Comparison of ENCODE assay signal across 27 cellular contexts in the genomic region with DNA sequence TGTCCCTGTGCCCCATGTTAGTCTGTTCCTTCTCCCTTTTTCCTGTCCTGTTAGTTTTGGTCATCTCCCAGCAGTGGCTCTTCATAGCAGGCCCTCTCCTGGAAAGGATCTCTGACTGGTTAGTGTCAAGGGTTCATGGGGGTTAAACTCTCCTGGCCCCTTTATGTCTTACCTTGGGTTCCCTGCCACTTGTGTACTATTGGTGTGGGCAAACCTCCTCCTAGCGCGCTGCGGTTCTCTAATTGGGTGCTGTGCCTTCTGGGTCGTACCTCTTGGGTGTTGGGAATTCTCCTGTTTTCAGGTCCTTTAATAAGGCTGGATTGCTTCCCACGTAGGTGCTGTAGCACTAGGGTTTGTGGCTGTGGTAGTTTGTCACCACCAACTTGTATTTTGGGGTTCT. TPM values are rescaled to one million over a fixed set of nuclear protein-coding genes. Genes with fewer than 3 reads are reported as not detected.
A peak's percentile ranks its signal among the peaks of the same experiment; 100 is the strongest.
DNase-seq lines count a peak whose midpoint lies in the region; ATAC-seq, FAIRE-seq and TF ChIP-seq lines count a peak whose summit lies in the region.
"Had no signal": no experiment of that assay in that cellular context is flagged by ENCODE, and none has a peak within 500 bp of the region (broad histone marks: within the 10 kb centered on the region; RNA-seq: fewer than 3 reads in every experiment).

No MANE protein-coding gene starts in this region.

- peaks cover 4% of the 10 kb centered on the region for H3K36me3 Mint-ChIP-seq in CD4-positive, CD25-positive, alpha-beta regulatory T cell
- peaks cover 11% of the 10 kb centered on the region for H3K36me3 Mint-ChIP-seq in CD8-positive, alpha-beta T cell

- H3K4me3 Mint-ChIP-seq in CD4-positive, CD25-positive, alpha-beta regulatory T cell: peak overlapping the region in 1 of 4 donors; percentile 48
- no peak overlapping the region for H3K4me3 Mint-ChIP-seq in CD8-positive, alpha-beta T cell
- H3K4me3 Mint-ChIP-seq: activated naive CD4-positive, alpha-beta T cell treated with anti-CD3 and anti-CD28 coated beads for 36 hours; memory B cell; stimulated activated naive CD8-positive, alpha-beta T cell treated with anti-CD3 and anti-CD28 coated beads, Interleukin-15, Interleukin-2, amounts not matched to agents 100 ng/mL and 50 ng/mL, for 24 hours had no signal

- H3K27ac Mint-ChIP-seq in CD4-positive, CD25-positive, alpha-beta regulatory T cell: peak overlapping the region in 2 of 3 donors; percentile 15 to 52
- H3K27ac Mint-ChIP-seq in CD8-positive, alpha-beta T cell: peak overlapping the region; percentile 23
- H3K27ac Mint-ChIP-seq: activated naive CD4-positive, alpha-beta T cell treated with anti-CD3 and anti-CD28 coated beads for 36 hours; memory B cell; stimulated activated naive CD8-positive, alpha-beta T cell treated with anti-CD3 and anti-CD28 coated beads, Interleukin-15, Interleukin-2, amounts not matched to agents 100 ng/mL and 50 ng/mL, for 24 hours had no signal

- H3K4me1 Mint-ChIP-seq in CD4-positive, CD25-positive, alpha-beta regulatory T cell: peaks cover 29 to 62% (median 40%) of the 10 kb centered on the region in 4 donors
- peaks cover 38% of the 10 kb centered on the region for H3K4me1 Mint-ChIP-seq in CD8-positive, alpha-beta T cell (ENCODE audit: low read depth)

- no peaks in the 10 kb centered on the region for H3K27me3 Mint-ChIP-seq in CD4-positive, CD25-positive, alpha-beta regulatory T cell
- no peaks in the 10 kb centered on the region for H3K27me3 Mint-ChIP-seq in CD8-positive, alpha-beta T cell (ENCODE audit: low read depth)
- H3K27me3 Mint-ChIP-seq: memory B cell; stimulated activated naive CD8-positive, alpha-beta T cell treated with anti-CD3 and anti-CD28 coated beads, Interleukin-15, Interleukin-2, amounts not matched to agents 100 ng/mL and 50 ng/mL, for 24 hours had no signal

- TF ChIP-seq CTCF in CD8-positive, alpha-beta T cell (IDR thresholded peaks at IDR 0.05): no peak
- TF ChIP-seq CTCF in kidney (IDR thresholded peaks at IDR 0.05; ENCODE audit: borderline replicate concordance, extremely low read depth, insufficient read depth): no peak

- H3K36me3 ChIP-seq in CD4-positive, CD25-positive, alpha-beta regulatory T cell (ENCODE audit: control insufficient read depth, insufficient read depth, low read length): peaks cover 9% of the 10 kb centered on the region
- H3K36me3 ChIP-seq in CD8-positive, alpha-beta T cell (ENCODE audit: insufficient read depth, low read length): no peaks in the 10 kb centered on the region
- no peaks in the 10 kb centered on the region for H3K36me3 ChIP-seq in kidney (ENCODE audit: control insufficient read depth in 1 of 2, insufficient read depth in 2 of 2, low read length in 2 of 2)
- H3K36me3 ChIP-seq: thoracic aorta, uterus had no signal

- no peaks in the 10 kb centered on the region for H3K27me3 ChIP-seq in CD4-positive, CD25-positive, alpha-beta regulatory T cell (ENCODE audit: control insufficient read depth, insufficient read depth, low read length)
- no peaks in the 10 kb centered on the region for H3K27me3 ChIP-seq in CD8-positive, alpha-beta T cell (ENCODE audit: insufficient read depth, low read length)
- H3K27me3 ChIP-seq: uterus had no signal

- no peak for FAIRE-seq in kidney (lab: Jason Lieb, UNC)
- FAIRE-seq: bronchial epithelial cell, endometrium had no signal

- no peak for DNase-seq in CD4-positive, CD25-positive, alpha-beta regulatory T cell
- DNase-seq in CD8-positive, alpha-beta T cell: no peak
- peak; percentile 18 for DNase-seq in UCSD-AML1 (lab: John Stamatoyannopoulos, UW; ENCODE audit: unreplicated experiment)
- peak; percentile 41 for DNase-seq in kidney
- no peak for DNase-seq in NCI-H1105 treated with DMSO at 0.1 percent for 48 hours (lab: John Stamatoyannopoulos, UW)
- DNase-seq in NCI-H82 (lab: John Stamatoyannopoulos, UW): no peak
- DNase-seq in cerebellar nuclear complex (lab: John Stamatoyannopoulos, UW): no peak
- DNase-seq: activated CD4-positive, CD25-positive, alpha-beta regulatory T cell treated with anti-CD3 and anti-CD28 coated beads, Interleukin-2, amount 50 U/mL, for 72 hours; activated naive CD4-positive, alpha-beta T cell treated with anti-CD3 and anti-CD28 coated beads for 36 hours; activated T-cell treated with anti-CD3 and anti-CD28 coated beads, Interleukin-2, amount 50 U/mL, for 1 hour; anterior cingulate cortex; cortex of kidney; DMS153; hippocampal formation; Kasumi-1; NCI-H1694; NCI-H510A; occipital lobe; uterus had no signal

- POLR2A ChIA-PET in CD8-positive, alpha-beta T cell (lab: Charles Lee): no interaction called here

- no peaks in the 10 kb centered on the region for H3K9me3 ChIP-seq in CD4-positive, CD25-positive, alpha-beta regulatory T cell (ENCODE audit: control insufficient read depth in 2 of 2, low read length in 2 of 2)
- no peaks in the 10 kb centered on the region for H3K9me3 ChIP-seq in CD8-positive, alpha-beta T cell (ENCODE audit: low read length)
- H3K9me3 ChIP-seq in kidney (ENCODE audit: control insufficient read depth in 1 of 2, low read length in 2 of 2): no peaks in the 10 kb centered on the region
- H3K9me3 ChIP-seq: thoracic aorta, uterus had no signal

- peaks cover 4% of the 10 kb centered on the region for H3K4me1 ChIP-seq in CD4-positive, CD25-positive, alpha-beta regulatory T cell (ENCODE audit: control insufficient read depth, insufficient read depth, low read length, poor library complexity, severe bottlenecking)
- no peaks in the 10 kb centered on the region for H3K4me1 ChIP-seq in CD8-positive, alpha-beta T cell (ENCODE audit: insufficient read depth, low read length)
- H3K4me1 ChIP-seq in kidney (ENCODE audit: control insufficient read depth in 1 of 2, insufficient read depth in 1 of 2, low read depth in 1 of 2, low read length in 2 of 2): no peaks in the 10 kb centered on the region
- H3K4me1 ChIP-seq: uterus had no signal

- no peak overlapping the region for H3K4me3 ChIP-seq in CD4-positive, CD25-positive, alpha-beta regulatory T cell (ENCODE audit: low read depth, low read length)
- H3K4me3 ChIP-seq in CD8-positive, alpha-beta T cell (ENCODE audit: low read depth, low read length): no peak overlapping the region
- no peak overlapping the region for H3K4me3 ChIP-seq in kidney (ENCODE audit: low read length in 2 of 2)
- H3K4me3 ChIP-seq: thoracic aorta, uterus had no signal

- CTCF ChIA-PET in CD8-positive, alpha-beta T cell (lab: Charles Lee): interaction anchor here (1.5 kb wide), 1 partner anchor 83 kb away, joined by 4 read pairs; the partner anchor contains the start of gene C3orf33

- no peaks in the 10 kb centered on the region for H3K9me3 Mint-ChIP-seq in CD4-positive, CD25-positive, alpha-beta regulatory T cell
- H3K9me3 Mint-ChIP-seq in CD8-positive, alpha-beta T cell: no peaks in the 10 kb centered on the region
- H3K9me3 Mint-ChIP-seq: activated naive CD4-positive, alpha-beta T cell treated with anti-CD3 and anti-CD28 coated beads for 36 hours; memory B cell; stimulated activated naive CD8-positive, alpha-beta T cell treated with anti-CD3 and anti-CD28 coated beads, Interleukin-15, Interleukin-2, amounts not matched to agents 100 ng/mL and 50 ng/mL, for 24 hours had no signal

- intact Hi-C loops in CD8-positive, alpha-beta T cell (cut with DNase I, micrococcal nuclease): no loop called here
- intact Hi-C loops in kidney (cut with DNase I): no loop called here

- H3K27ac ChIP-seq in CD4-positive, CD25-positive, alpha-beta regulatory T cell (ENCODE audit: insufficient read depth, low read length, poor library complexity, severe bottlenecking): no peak overlapping the region
- H3K27ac ChIP-seq in CD8-positive, alpha-beta T cell (ENCODE audit: low read depth, low read length): no peak overlapping the region
- H3K27ac ChIP-seq in kidney (ENCODE audit: low read depth in 2 of 2, low read length in 2 of 2): no peak overlapping the region
- H3K27ac ChIP-seq: HL-60, thoracic aorta, uterus had no signal

- no peak for ATAC-seq in CD4-positive, CD25-positive, alpha-beta regulatory T cell (ENCODE audit: low read depth in 2 of 2)
- no peak for ATAC-seq in CD8-positive, alpha-beta T cell
- ATAC-seq: left lobe of liver, Right ventricle myocardium inferior had no signal

- no peak overlapping the region for H3K9ac ChIP-seq in kidney (ENCODE audit: low read length in 2 of 2)

RNA-seq across cellular contexts. Expression of gene GMPS, which starts 18.8 kb away (rescaled TPM):
- 40.9 TPM for total RNA-seq in CD4-positive, CD25-positive, alpha-beta regulatory T cell
- 10 to 100 TPM; 61.3 to 82.7 (median 66.2) TPM for polyA plus RNA-seq in CD4-positive, CD25-positive, alpha-beta regulatory T cell
- total RNA-seq in CD8-positive, alpha-beta T cell: 10 to 100 TPM; 29.6 to 31.7 TPM
- total RNA-seq in kidney: 43.9 TPM
- 21.1 TPM for polyA plus RNA-seq in kidney (ENCODE audit: insufficient read depth, low read depth, low replicate concordance)

RNA-seq across cellular contexts. Expression of gene SLC33A1, which starts 35.0 kb away (rescaled TPM):
- 18.3 TPM for total RNA-seq in CD4-positive, CD25-positive, alpha-beta regulatory T cell
- polyA plus RNA-seq in CD4-positive, CD25-positive, alpha-beta regulatory T cell: 10 to 100 TPM; 16.6 to 20.0 (median 17.8) TPM
- total RNA-seq in CD8-positive, alpha-beta T cell: 10 to 100 TPM; 12.6 to 12.9 TPM
- 36.8 TPM for total RNA-seq in kidney
- 16.1 TPM for polyA plus RNA-seq in kidney (ENCODE audit: insufficient read depth, low read depth, low replicate concordance)

Comparison
In these comparisons a context has a peak if more than half of its experiments do, and no peak if none do; other contexts are left out.
1. DNase-seq: peak in UCSD-AML1 (single experiment) and kidney (single experiment); none in CD4-positive, CD25-positive, alpha-beta regulatory T cell (0 of 3), CD8-positive, alpha-beta T cell (0 of 7), NCI-H1105 treated with DMSO at 0.1 percent for 48 hours (single experiment), NCI-H82 (single experiment) and cerebellar nuclear complex (0 of 2).